ENCODE assay signal across 9 cellular contexts in the genomic region with DNA sequence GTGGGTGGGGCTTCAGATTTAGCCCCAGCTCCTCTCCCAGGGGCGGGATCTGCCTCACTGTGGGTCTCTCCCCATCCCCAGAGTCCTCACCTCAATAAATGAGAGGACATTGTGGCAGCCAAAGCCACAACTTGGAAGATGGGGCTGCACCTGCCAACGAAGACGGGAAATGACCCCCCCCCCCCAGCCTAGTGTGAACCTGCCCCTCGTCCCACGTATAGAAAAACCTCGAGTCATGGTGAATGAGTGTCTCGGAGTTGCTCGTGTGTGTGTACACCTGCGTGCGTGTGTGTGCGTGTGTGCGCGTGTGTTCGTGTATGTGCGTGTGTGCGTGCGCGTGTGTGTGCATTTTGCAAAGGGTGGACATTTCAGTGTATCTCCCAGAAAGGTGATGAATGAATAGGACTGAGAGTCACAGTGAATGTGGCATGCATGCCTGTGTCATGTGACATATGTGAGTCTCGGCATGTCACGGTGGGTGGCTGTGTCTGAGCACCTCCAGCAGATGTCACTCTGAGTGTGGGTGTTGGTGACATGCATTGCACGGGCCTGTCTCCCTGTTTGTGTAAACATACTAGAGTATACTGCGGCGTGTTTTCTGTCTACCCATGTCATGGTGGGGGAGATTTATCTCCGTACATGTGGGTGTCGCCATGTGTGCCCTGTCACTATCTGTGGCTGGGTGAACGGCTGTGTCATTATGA. TPM values are rescaled to one million over a fixed set of nuclear protein-coding genes. Genes with fewer than 3 reads are reported as not detected.
DNase-seq lines count a peak whose midpoint lies in the region; TF ChIP-seq lines count a peak whose summit lies in the region.
"Had no signal": no experiment of that assay in that cellular context is flagged by ENCODE, and none has a peak within 500 bp of the region (broad histone marks: within the 10 kb centered on the region; RNA-seq: fewer than 3 reads in every experiment).

No MANE protein-coding gene starts in this region.

- H3K9me3 ChIP-seq in neural cell (ENCODE audit: low read length) (no peaks in the 10 kb centered on the region), H9 (ENCODE audit: control insufficient read depth, low read depth, low read length) (no peaks in the 10 kb centered on the region)
- H3K9me3 ChIP-seq: pancreas had no signal

- in situ Hi-C loops in T47D (cut with HindIII; ENCODE audit: low pct_unique_long_range_greater_than_20kb, low sequenced_read_pairs): no loop called here

- H3K23me2 ChIP-seq in H9 (ENCODE audit: insufficient read length, low read depth, low read length, poor library complexity, severe bottlenecking): peaks cover 7% of the 10 kb centered on the region

- TF ChIP-seq CTCF in MCF 10A (IDR thresholded peaks at IDR 0.05; ENCODE audit: unreplicated experiment) (no peak), neural cell (IDR thresholded peaks at IDR 0.05; ENCODE audit: poor library complexity, severe bottlenecking) (peak; percentile 76), H9 (conservative IDR thresholded peaks at IDR 0.05) (no peak)

- no peak overlapping the region for H2BK120ac ChIP-seq in H9 (ENCODE audit: low read depth, low read length, poor library complexity, severe bottlenecking)

- H3K14ac ChIP-seq in H9 (ENCODE audit: insufficient read depth, low read length): no peak overlapping the region

- H2AFZ ChIP-seq in neural cell (ENCODE audit: low read depth, low read length) (no peak overlapping the region), H9 (ENCODE audit: low read length) (no peak overlapping the region)

- H2BK5ac ChIP-seq in H9 (ENCODE audit: insufficient read length, low read length): no peak overlapping the region

- H3K4me2 ChIP-seq in neural cell (ENCODE audit: low read length) (no peak overlapping the region), H9 (ENCODE audit: insufficient read depth, insufficient read length, low read length) (no peak overlapping the region)

- H3K27ac ChIP-seq in neural cell (ENCODE audit: low read length): peak overlapping the region; percentile 15
- H3K27ac ChIP-seq in H9 (ENCODE audit: insufficient read length, low read depth, low read length): no peak overlapping the region
- H3K27ac ChIP-seq: pancreas had no signal

- H3K9me3 Mint-ChIP-seq in MCF 10A (ENCODE audit: unreplicated experiment) (no peaks in the 10 kb centered on the region), H9 (no peaks in the 10 kb centered on the region; a peak in 1 of 5 replicates)

- H4K5ac ChIP-seq in H9 (ENCODE audit: insufficient read length, low read depth, low read length): no peak overlapping the region

- no peak overlapping the region for H3K4ac ChIP-seq in H9 (ENCODE audit: low read depth, low read length)

- no peak overlapping the region for H3K9ac ChIP-seq in neural cell (ENCODE audit: low read length)
- H3K9ac ChIP-seq in H9 (ENCODE audit: extremely low read depth, insufficient read length, low read length): no peak overlapping the region

- no peak overlapping the region for H3K56ac ChIP-seq in H9 (ENCODE audit: insufficient read length, low read depth, low read length)

- POLR2A ChIA-PET in MCF 10A (lab: Yijun Ruan, JAX): interaction anchor here (0.7 to 1.0 kb wide), 2 partner anchors 113 to 603 kb away, joined by 3 read pairs; no protein-coding TSS in a partner anchor

- BruUV-seq in MCF 10A (replicated peaks; lab: Mats Ljungman, UMichigan): no TSS peak

- peaks cover 8% of the 10 kb centered on the region for H3K79me2 ChIP-seq in neural cell (replicated peaks; ENCODE audit: insufficient read depth, low read length)
- H3K79me2 ChIP-seq in H9 (ENCODE audit: insufficient read depth, low read length): no peaks in the 10 kb centered on the region

- no peak overlapping the region for H2AK5ac ChIP-seq in H9 (ENCODE audit: insufficient read length, low read length)

- no peak overlapping the region for H3K4me3 ChIP-seq in neural cell (ENCODE audit: low read length)
- H3K4me3 ChIP-seq: pancreas had no signal

- TF ChIP-seq RAD21 in neural cell (conservative IDR thresholded peaks at IDR 0.05): peak; percentile 71

- peak; percentile 51 to 72 for DNase-seq in T47D (ENCODE audit: low read depth in 1 of 2, low spot score in 1 of 2)
- no peak for DNase-seq in MCF 10A (ENCODE audit: unreplicated experiment)
- DNase-seq in RPMI8226: peak; percentile 73
- peak; percentile 54 for DNase-seq in activated effector memory CD4-positive, alpha-beta T cell treated with Interleukin-2 at 50 U/mL for 16 hours
- no peak for DNase-seq in kidney glomerular epithelial cell (lab: John Stamatoyannopoulos, UW)
- DNase-seq in NCI-H2029 treated with DMSO at 0.1 percent for 48 hours (lab: John Stamatoyannopoulos, UW): no peak
- DNase-seq in H9: no peak
- DNase-seq: pancreas had no signal

- H3F3A ChIP-seq in neural cell (ENCODE audit: insufficient read depth, low read length, poor library complexity, severe bottlenecking): no peaks in the 10 kb centered on the region

- H3K27me3 Mint-ChIP-seq in MCF 10A (ENCODE audit: insufficient read depth, unreplicated experiment): no peaks in the 10 kb centered on the region
- H3K27me3 Mint-ChIP-seq in H9 (ENCODE audit: low read depth): peaks cover 48% of the 10 kb centered on the region

- H2BK12ac ChIP-seq in H9 (ENCODE audit: insufficient read length, low read depth, low read length): no peak overlapping the region

- H4K91ac ChIP-seq in H9 (ENCODE audit: insufficient read length, low read depth, low read length): no peak overlapping the region

- H3K36me3 ChIP-seq in neural cell (ENCODE audit: insufficient read depth, low read length): no peaks in the 10 kb centered on the region

- H3K4me1 ChIP-seq in H9 (ENCODE audit: insufficient read depth, low read length): no peaks in the 10 kb centered on the region

- no peak overlapping the region for H4K8ac ChIP-seq in H9 (replicated peaks; ENCODE audit: insufficient read length, low read depth, low read length)

- H2BK15ac ChIP-seq in H9 (ENCODE audit: low read depth, low read length): no peak overlapping the region

- no peak overlapping the region for H3K23ac ChIP-seq in H9 (ENCODE audit: insufficient read length, low read depth, low read length)

- no peak overlapping the region for H3K18ac ChIP-seq in H9 (ENCODE audit: insufficient read length, low read depth, low read length)

- H3K27ac Mint-ChIP-seq in MCF 10A (ENCODE audit: low read depth, unreplicated experiment) (no peak overlapping the region), H9 (no peak overlapping the region)

- intact Hi-C loops in MCF 10A (cut with micrococcal nuclease): no loop called here

- H3K36me3 Mint-ChIP-seq in MCF 10A (ENCODE audit: insufficient read depth, unreplicated experiment) (peaks cover 23% of the 10 kb centered on the region), H9 (ENCODE audit: insufficient read depth in 1 of 3, low read depth in 3 of 3) (peaks cover 6 to 18% (median 12%) of the 10 kb centered on the region in 3 experiments)

- H3K4me1 Mint-ChIP-seq in MCF 10A (ENCODE audit: insufficient read depth, unreplicated experiment) (peaks cover 6% of the 10 kb centered on the region), H9 (peaks cover 10 to 22% of the 10 kb centered on the region in 2 experiments)

- CTCF ChIA-PET in MCF 10A (lab: Yijun Ruan, JAX): interaction anchor here (0.6 to 1.7 kb wide), 8 partner anchors 20 to 303 kb away, joined by 3 to 7 read pairs (median 4); no protein-coding TSS in a partner anchor

- no peaks in the 10 kb centered on the region for H3K27me3 ChIP-seq in neural cell (ENCODE audit: insufficient read depth, low read depth, low read length)
- no peaks in the 10 kb centered on the region for H3K27me3 ChIP-seq in H9 (ENCODE audit: insufficient read depth, low read length)
- H3K27me3 ChIP-seq: pancreas had no signal

- no peaks in the 10 kb centered on the region for H3K79me1 ChIP-seq in H9 (ENCODE audit: insufficient read depth, low read depth, low read length, poor library complexity, severe bottlenecking)

- TF ChIP-seq EP300 in neural cell (conservative IDR thresholded peaks at IDR 0.05; ENCODE audit: poor library complexity, severe bottlenecking): peak; percentile 42

- H3K9me2 ChIP-seq in neural cell (ENCODE audit: insufficient read depth, low read length): no peaks in the 10 kb centered on the region

- H3T11ph ChIP-seq in H9 (ENCODE audit: low read length): no peak overlapping the region

- H3K4me3 Mint-ChIP-seq in MCF 10A (ENCODE audit: unreplicated experiment) (no peak overlapping the region), H9 (peak overlapping the region in 1 of 2 experiments; percentile 71; a peak in 2 of 5 replicates)

- H4K20me1 ChIP-seq in neural cell (ENCODE audit: insufficient read depth) (no peaks in the 10 kb centered on the region), H9 (ENCODE audit: control insufficient read depth, insufficient read depth, insufficient read length) (no peaks in the 10 kb centered on the region)

- no peak overlapping the region for H2BK20ac ChIP-seq in H9 (ENCODE audit: low read depth, low read length, poor library complexity, severe bottlenecking)

- WGBS in H9 (ENCODE audit: extremely low coverage, insufficient read length, low lambda C conversion rate): no CpG with 5 or more reads among the region's 26 CpGs

TF ChIP-seq in neural cell, 6 proteins besides CTCF, POLR2A, EP300 and RAD21 (continues in another document):
- TF ChIP-seq MXI1 (conservative IDR thresholded peaks at IDR 0.05; ENCODE audit: poor library complexity, severe bottlenecking): peak; percentile 46
- TF ChIP-seq POLR2AphosphoS5 (IDR thresholded peaks at IDR 0.05): peak; percentile 62
- TF ChIP-seq EZH2 (IDR thresholded peaks at IDR 0.05; ENCODE audit: borderline replicate concordance, insufficient read depth, low read length, poor library complexity, severe bottlenecking): no peak
- TF ChIP-seq SMC3 (conservative IDR thresholded peaks at IDR 0.05; ENCODE audit: poor library complexity): peak; percentile 69

RNA-seq across cellular contexts. Expression of a gene that starts 1.5 kb away (rescaled TPM):
- total RNA-seq in MCF 10A (2022) (123 and 155 TPM in 2 replicates), H9 (2021) (77.4 and 87.8 TPM in 2 replicates)
- polyA plus RNA-seq in neural cell: 88.5 and 113 TPM in 2 replicates
- polyA minus RNA-seq in neural cell: 18.0 and 23.4 TPM in 2 replicates

RNA-seq across cellular contexts. Expression of a gene that starts 2.3 kb away (rescaled TPM):
- total RNA-seq in MCF 10A (2022) (0.44 TPM in 1 of 2 replicates, not detected in the other), H9 (2021) (0.13 TPM in 1 of 2 replicates, not detected in the other)
- polyA plus RNA-seq in neural cell: 0.22 TPM in 1 of 2 replicates, not detected in the other
- polyA minus RNA-seq in neural cell: not detected in 2 replicates

RNA-seq across cellular contexts. Expression of a gene that starts 10.3 kb away (rescaled TPM):
- not detected in 2 replicates for total RNA-seq in MCF 10A (2022)
- not detected in 2 replicates for polyA plus RNA-seq in neural cell
- polyA minus RNA-seq in neural cell: not detected in 2 replicates
- not detected in 2 replicates for total RNA-seq in H9 (2021)
- total RNA-seq: pancreas had no signal

RNA-seq across cellular contexts. Expression of a gene that starts 22.8 kb away (rescaled TPM):
- total RNA-seq in MCF 10A (2022) (not detected in 2 replicates), H9 (2021) (not detected in 2 replicates)
- not detected in 2 replicates for polyA plus RNA-seq in neural cell
- polyA minus RNA-seq in neural cell: not detected in 2 replicates

RNA-seq across cellular contexts. Expression of a gene that starts 42.3 kb away (rescaled TPM):
- total RNA-seq in MCF 10A (2022): 94.4 and 102 TPM in 2 replicates
- polyA plus RNA-seq in neural cell: 1.7 and 7.8 TPM in 2 replicates
- polyA minus RNA-seq in neural cell: 3.8 and 5.4 TPM in 2 replicates
- total RNA-seq in H9 (2021): 80.3 and 92.5 TPM in 2 replicates

Comparison
In these comparisons a context has a peak if more than half of its experiments do, and no peak if none do; other contexts are left out.
1. DNase-seq: peak in T47D (2 of 2), RPMI8226 (single experiment) and activated effector memory CD4-positive, alpha-beta T cell treated with Interleukin-2 at 50 U/mL for 16 hours (single experiment); none in MCF 10A (single experiment), kidney glomerular epithelial cell (single experiment), NCI-H2029 treated with DMSO at 0.1 percent for 48 hours (single experiment) and H9 (single experiment).